ENCODE assay signal across 14 cellular contexts in the genomic region with DNA sequence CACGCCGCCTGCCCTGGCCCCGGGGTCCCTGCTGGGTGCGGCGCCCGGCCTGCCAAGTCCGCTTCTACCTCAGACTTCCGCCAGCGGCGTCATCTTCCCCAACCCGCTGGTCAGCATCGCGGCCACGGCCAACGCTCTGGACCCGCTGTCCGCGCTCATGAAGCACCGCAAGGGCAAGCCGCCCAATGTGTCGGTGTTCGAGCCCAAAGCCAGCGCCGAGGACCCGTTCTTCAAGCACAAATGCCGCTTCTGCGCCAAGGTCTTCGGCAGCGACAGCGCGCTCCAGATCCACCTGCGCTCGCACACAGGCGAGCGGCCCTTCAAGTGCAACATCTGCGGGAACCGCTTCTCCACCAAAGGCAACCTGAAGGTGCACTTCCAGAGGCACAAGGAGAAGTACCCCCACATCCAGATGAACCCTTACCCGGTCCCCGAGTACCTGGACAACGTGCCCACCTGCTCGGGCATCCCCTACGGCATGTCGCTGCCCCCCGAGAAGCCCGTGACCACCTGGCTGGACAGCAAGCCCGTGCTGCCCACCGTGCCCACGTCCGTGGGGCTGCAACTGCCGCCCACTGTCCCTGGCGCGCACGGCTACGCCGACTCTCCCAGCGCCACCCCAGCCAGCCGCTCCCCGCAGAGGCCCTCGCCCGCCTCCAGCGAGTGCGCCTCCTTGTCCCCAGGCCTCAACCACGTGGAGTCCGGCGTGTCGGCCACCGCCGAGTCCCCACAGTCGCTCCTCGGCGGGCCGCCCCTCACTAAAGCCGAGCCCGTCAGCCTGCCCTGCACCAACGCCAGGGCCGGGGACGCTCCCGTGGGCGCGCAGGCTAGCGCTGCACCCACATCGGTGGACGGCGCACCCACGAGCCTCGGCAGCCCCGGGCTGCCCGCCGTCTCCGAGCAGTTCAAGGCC. TPM values are rescaled to one million over a fixed set of nuclear protein-coding genes. Genes with fewer than 3 reads are reported as not detected.
DNase-seq lines count a peak whose midpoint lies in the region; ATAC-seq and TF ChIP-seq lines count a peak whose summit lies in the region.
"Had no signal": no experiment of that assay in that cellular context is flagged by ENCODE, and none has a peak within 500 bp of the region (broad histone marks: within the 10 kb centered on the region; RNA-seq: fewer than 3 reads in every experiment).

No MANE protein-coding gene starts in this region.

- H3K4me2 ChIP-seq in osteoblast (ENCODE audit: insufficient read depth, low read length) = no peak overlapping the region
- H3K4me2 ChIP-seq: BLaER1 had no signal

- H4K20me1 ChIP-seq in osteoblast (ENCODE audit: insufficient read depth, low read length) = no peaks in the 10 kb centered on the region
- H4K20me1 ChIP-seq: BLaER1 had no signal

- H3K27ac ChIP-seq in right atrium auricular region (no peak overlapping the region), osteoblast (ENCODE audit: low read depth, low read length) (no peak overlapping the region)
- H3K27ac ChIP-seq: BLaER1 had no signal

- H3K36me3 ChIP-seq in right atrium auricular region (no peaks in the 10 kb centered on the region), osteoblast (ENCODE audit: insufficient read depth, low read length) (no peaks in the 10 kb centered on the region)
- H3K36me3 ChIP-seq: BLaER1 had no signal

- H3K36me3 Mint-ChIP-seq in endothelial cell (ENCODE audit: low read depth, unreplicated experiment) = peaks cover 7% of the 10 kb centered on the region
- H3K36me3 Mint-ChIP-seq: CD4-positive, CD25-positive, alpha-beta regulatory T cell had no signal

- no peak overlapping the region for H3K27ac Mint-ChIP-seq in endothelial cell (ENCODE audit: unreplicated experiment)
- H3K27ac Mint-ChIP-seq: CD4-positive, CD25-positive, alpha-beta regulatory T cell; H9 had no signal

- no peaks in the 10 kb centered on the region for H3K79me2 ChIP-seq in osteoblast (ENCODE audit: insufficient read depth, low read length)

- peak overlapping the region; percentile 83 for H3K4me3 Mint-ChIP-seq in endothelial cell (ENCODE audit: unreplicated experiment)
- H3K4me3 Mint-ChIP-seq: CD4-positive, CD25-positive, alpha-beta regulatory T cell; H9 had no signal

- H3K4me1 Mint-ChIP-seq in endothelial cell (ENCODE audit: unreplicated experiment) = peaks cover 6% of the 10 kb centered on the region
- H3K4me1 Mint-ChIP-seq: CD4-positive, CD25-positive, alpha-beta regulatory T cell had no signal

- no peak overlapping the region for H2AFZ ChIP-seq in osteoblast (ENCODE audit: low read length)

- peak; percentile 39 for ATAC-seq in Right ventricle myocardium inferior
- no peak for ATAC-seq in GM21723 (IDR thresholded peaks at IDR 0.05; ENCODE audit: unreplicated experiment)
- ATAC-seq: HepG2 had no signal

- peaks cover 5% of the 10 kb centered on the region for H3K9me3 Mint-ChIP-seq in endothelial cell (ENCODE audit: unreplicated experiment)
- H3K9me3 Mint-ChIP-seq: CD4-positive, CD25-positive, alpha-beta regulatory T cell; H9 had no signal

- intact Hi-C loops in Right ventricle myocardium inferior (cut with DNase I) = no loop called here

- DNase-seq in Right ventricle myocardium inferior (ENCODE audit: missing footprints) (no peak), right atrium auricular region (ENCODE audit: low spot score) (no peak), endothelial cell (ENCODE audit: low spot score) (no peak), osteoblast (ENCODE audit: insufficient read length, low spot score, missing footprints) (peak; percentile 34), NOMO-1 (lab: John Stamatoyannopoulos, UW; ENCODE audit: unreplicated experiment in 2 of 2) (no peak)
- no peak for DNase-seq in activated effector memory CD4-positive, alpha-beta T cell treated with Interleukin-2 at 50 U/mL for 16 hours
- DNase-seq: 8988T; AML-193; CD4-positive, CD25-positive, alpha-beta regulatory T cell; DMS 273 treated with DMSO at 0.1 percent for 48 hours; H9 had no signal

- TF ChIP-seq CTCF in right atrium auricular region (IDR thresholded peaks at IDR 0.05) (no peak), endothelial cell (IDR thresholded peaks at IDR 0.05; ENCODE audit: unreplicated experiment) (no peak), osteoblast (IDR thresholded peaks at IDR 0.05; ENCODE audit: extremely low read depth, low read depth, low read length) (no peak)

- H3K27me3 ChIP-seq in right atrium auricular region (no peaks in the 10 kb centered on the region), osteoblast (ENCODE audit: insufficient read depth, low read length) (no peaks in the 10 kb centered on the region)
- H3K27me3 ChIP-seq: BLaER1 had no signal

- no peaks in the 10 kb centered on the region for H3K9me3 ChIP-seq in right atrium auricular region
- H3K9me3 ChIP-seq in osteoblast (ENCODE audit: low read depth, low read length) = no peaks in the 10 kb centered on the region

- peaks cover 16% of the 10 kb centered on the region for H3K27me3 Mint-ChIP-seq in endothelial cell (ENCODE audit: unreplicated experiment)

- H3K4me1 ChIP-seq in right atrium auricular region (no peaks in the 10 kb centered on the region), osteoblast (ENCODE audit: insufficient read depth, low read length) (no peaks in the 10 kb centered on the region)
- H3K4me1 ChIP-seq: BLaER1 had no signal

- H3K4me3 ChIP-seq in right atrium auricular region = no peak overlapping the region
- no peak overlapping the region for H3K4me3 ChIP-seq in osteoblast (ENCODE audit: insufficient read depth, low read length)
- H3K4me3 ChIP-seq: BLaER1 had no signal

RNA-seq across cellular contexts. Expression of gene SALL3, which starts 13.7 kb away (rescaled TPM):
- total RNA-seq in Right ventricle myocardium inferior (0.05 TPM), right atrium auricular region (1 to 10 TPM; 1.5 to 2.5 TPM), endothelial cell (ENCODE audit: unreplicated experiment) (2.5 TPM), osteoblast (not detected in 2 replicates)
- total RNA-seq: CD4-positive, CD25-positive, alpha-beta regulatory T cell; HepG2 had no signal
